ENCODE assay signal across 8 cellular contexts in genomic region chr15:72117448-72117697, GRCh38. TPM values are rescaled to one million over a fixed set of nuclear protein-coding genes. Genes with fewer than 3 reads are reported as not detected.
DNase-seq lines count a peak whose midpoint lies in the region; ATAC-seq and TF ChIP-seq lines count a peak whose summit lies in the region.

No MANE protein-coding gene starts in this region.

- peak overlapping the region; percentile 84 for H3K4me3 ChIP-seq in epithelial cell of proximal tubule (ENCODE audit: low read depth, low read length)
- peak overlapping the region; percentile 79 for H3K4me3 ChIP-seq in naive thymus-derived CD4-positive, alpha-beta T cell (ENCODE audit: low read length)

- H3K4me1 Mint-ChIP-seq in naive thymus-derived CD4-positive, alpha-beta T cell, result peaks cover 23 to 55% (median 47%) of the 10 kb centered on the region in 7 donors

- peaks cover 0 to 7% (median 0%) of the 10 kb centered on the region in 3 experiments for H3K36me3 ChIP-seq in naive thymus-derived CD4-positive, alpha-beta T cell (ENCODE audit: control insufficient read depth in 2 of 3, insufficient read depth in 3 of 3, low read length in 3 of 3)

- DNase-seq in NOMO-1 (lab: John Stamatoyannopoulos, UW; ENCODE audit: unreplicated experiment in 2 of 2), result peak; percentile 30 to 46
- peak; percentile 59 for DNase-seq in activated T-cell treated with anti-CD3 and anti-CD28 coated beads for 24 hours (ENCODE audit: low read depth)
- no peak for DNase-seq in epithelial cell of proximal tubule (ENCODE audit: low read depth)
- DNase-seq in naive thymus-derived CD4-positive, alpha-beta T cell, result peak in 8 of 9 donors; percentile 40 to 78 (median 46)
- peak; percentile 54 for DNase-seq in stromal cell of bone marrow (ENCODE audit: low read depth)
- no peak for DNase-seq in superior temporal gyrus (ENCODE audit: extremely low spot score)

- peaks cover 0 to 23% (median 0%) of the 10 kb centered on the region in 5 donors for H3K27me3 Mint-ChIP-seq in naive thymus-derived CD4-positive, alpha-beta T cell

- POLR2A ChIA-PET in naive thymus-derived CD4-positive, alpha-beta T cell (lab: Charles Lee), result interaction anchor here (0.6 kb wide), 1 partner anchor 110 kb away, joined by 3 read pairs; no protein-coding TSS in a partner anchor

- H3K36me3 Mint-ChIP-seq in naive thymus-derived CD4-positive, alpha-beta T cell, result no peaks in the 10 kb centered on the region

- H3K27ac Mint-ChIP-seq in naive thymus-derived CD4-positive, alpha-beta T cell, result peak overlapping the region; percentile 67 to 99 (median 88)

- no peak for TF ChIP-seq CTCF in epithelial cell of proximal tubule (conservative IDR thresholded peaks at IDR 0.05; ENCODE audit: low read depth, low read length)

- peaks cover 7 to 11% of the 10 kb centered on the region in 2 donors for H3K4me1 ChIP-seq in naive thymus-derived CD4-positive, alpha-beta T cell (ENCODE audit: control insufficient read depth in 2 of 2, insufficient read depth in 2 of 2, low read length in 2 of 2)

- no peaks in the 10 kb centered on the region for H3K9me3 Mint-ChIP-seq in naive thymus-derived CD4-positive, alpha-beta T cell

- intact Hi-C loops in naive thymus-derived CD4-positive, alpha-beta T cell (cut with micrococcal nuclease), result loop anchor here in 1 of 2 donors (10.0 kb wide), 1 partner anchor 77 kb away; the partner anchor contains the start of gene GRAMD2A

- CTCF ChIA-PET in naive thymus-derived CD4-positive, alpha-beta T cell (lab: Charles Lee), result no interaction called here

- H3K27me3 ChIP-seq in naive thymus-derived CD4-positive, alpha-beta T cell (ENCODE audit: control insufficient read depth in 2 of 2, insufficient read depth in 2 of 2, low read length in 2 of 2), result no peaks in the 10 kb centered on the region

- ATAC-seq in GM18858 (IDR thresholded peaks at IDR 0.05; ENCODE audit: unreplicated experiment) (peak; percentile 32), HG02885 (IDR thresholded peaks at IDR 0.05; ENCODE audit: poor library complexity, unreplicated experiment) (peak; percentile 62)
- ATAC-seq in naive thymus-derived CD4-positive, alpha-beta T cell, result peak; percentile 39

- H3K9me3 ChIP-seq in naive thymus-derived CD4-positive, alpha-beta T cell (ENCODE audit: control insufficient read depth in 2 of 3, low read length in 3 of 3), result no peaks in the 10 kb centered on the region

- peak overlapping the region; percentile 94 for H3K27ac ChIP-seq in naive thymus-derived CD4-positive, alpha-beta T cell (ENCODE audit: low read depth, low read length)

- H3K4me3 Mint-ChIP-seq in naive thymus-derived CD4-positive, alpha-beta T cell, result peak overlapping the region; percentile 89 to 99 (median 97)

RNA-seq across cellular contexts. Expression of gene MYO9A, which starts 0.6 kb away (rescaled TPM):
- total RNA-seq in epithelial cell of proximal tubule, result 8.8 and 18.1 TPM in 2 replicates
- 10 to 100 TPM; 21.6 to 53.3 (median 29.7) TPM for total RNA-seq in naive thymus-derived CD4-positive, alpha-beta T cell
- 10 to 100 TPM in 1 of 2 donors, 1 to 10 TPM in 1; 8.4 to 20.7 TPM for polyA plus RNA-seq in naive thymus-derived CD4-positive, alpha-beta T cell

RNA-seq across cellular contexts. Expression of gene SENP8, which starts 0.8 kb away (rescaled TPM):
- total RNA-seq in epithelial cell of proximal tubule, result 1.2 and 1.6 TPM in 2 replicates
- 1 to 10 TPM in 3 of 5 experiments, under 1 TPM in 2; 0.34 to 1.6 (median 1.4) TPM for total RNA-seq in naive thymus-derived CD4-positive, alpha-beta T cell
- 1 to 10 TPM; 1.2 TPM for polyA plus RNA-seq in naive thymus-derived CD4-positive, alpha-beta T cell

Comparison
In these comparisons a context has a peak if more than half of its experiments do, and no peak if none do; other contexts are left out.
1. DNase-seq: peak in NOMO-1 (2 of 2), activated T-cell treated with anti-CD3 and anti-CD28 coated beads for 24 hours (single experiment), naive thymus-derived CD4-positive, alpha-beta T cell (8 of 9) and stromal cell of bone marrow (single experiment); none in epithelial cell of proximal tubule (single experiment) and superior temporal gyrus (single experiment).
2. Peak in every context shown above with its lines, with median percentiles within 50 percentile points of each other: ATAC-seq.